In the genomic region with DNA sequence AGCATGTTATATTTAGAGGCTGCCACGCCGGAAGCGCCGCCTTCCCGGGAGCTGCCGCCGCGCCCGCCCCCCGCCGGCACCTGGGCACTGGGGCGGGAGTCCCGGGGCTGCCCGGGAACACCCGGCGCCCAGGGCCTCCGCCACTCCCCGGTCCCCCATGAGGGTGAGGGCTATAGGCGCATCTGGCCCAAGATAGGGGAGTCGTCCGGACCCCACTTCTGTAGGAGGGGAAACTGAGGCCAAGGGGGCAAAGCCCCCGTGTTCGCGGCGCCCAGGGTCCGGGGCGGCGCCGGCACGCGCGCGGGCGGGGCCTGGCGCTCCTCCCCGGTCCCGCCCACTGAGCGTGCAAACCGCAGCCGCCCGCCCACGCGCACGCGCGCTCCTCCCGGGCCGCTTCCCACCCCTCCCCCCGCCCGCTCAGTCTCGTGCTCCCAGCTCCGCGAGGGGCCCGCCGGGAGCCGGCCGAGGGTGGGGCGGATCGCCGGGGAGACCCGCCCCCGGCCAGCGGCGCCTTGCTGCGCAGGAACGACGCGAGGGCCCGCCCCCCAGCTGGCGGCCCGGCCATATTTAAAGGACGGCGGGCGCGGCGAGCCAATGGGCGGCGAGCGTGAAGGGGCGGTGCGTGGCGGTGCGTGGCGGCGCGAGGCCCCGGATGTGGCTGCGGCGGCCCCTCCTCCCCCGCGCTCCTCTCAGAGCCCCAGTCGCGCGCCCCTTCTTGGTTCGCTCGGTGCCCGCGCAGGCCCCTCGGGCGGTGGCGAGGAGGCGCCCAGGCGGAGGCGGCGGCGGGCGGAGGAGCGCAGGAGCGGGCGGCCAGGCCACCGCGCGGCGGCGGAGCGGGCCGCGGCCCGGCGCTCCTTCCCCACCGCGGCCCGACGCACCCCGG, we compare ENCODE assay signal across 1 cellular context.
TF ChIP-seq lines count a peak whose summit lies in the region.

A gene (plus strand): TSS at position 700 of the 883 bp plus-strand sequence. CDS start 192 bp downstream, outside the sequence.

TF ChIP-seq in GM23338, 12 proteins besides CTCF, POLR2A, EP300 and RAD21:
- TF ChIP-seq ZNF331 (CRISPR knock-in tag; IDR thresholded peaks at IDR 0.05; ENCODE audit: low read depth) (no peak), POLR2AphosphoS5 (IDR thresholded peaks at IDR 0.05; ENCODE audit: low read depth) (peak; percentile 53; the same call in 1 of the 2 replicates), CREB1 (CRISPR knock-in tag; IDR thresholded peaks at IDR 0.05; ENCODE audit: low read depth) (peak; percentile 80), EZH2phosphoT487 (IDR thresholded peaks at IDR 0.05; ENCODE audit: unreplicated experiment) (no peak)
- TF ChIP-seq, protein P1, sequence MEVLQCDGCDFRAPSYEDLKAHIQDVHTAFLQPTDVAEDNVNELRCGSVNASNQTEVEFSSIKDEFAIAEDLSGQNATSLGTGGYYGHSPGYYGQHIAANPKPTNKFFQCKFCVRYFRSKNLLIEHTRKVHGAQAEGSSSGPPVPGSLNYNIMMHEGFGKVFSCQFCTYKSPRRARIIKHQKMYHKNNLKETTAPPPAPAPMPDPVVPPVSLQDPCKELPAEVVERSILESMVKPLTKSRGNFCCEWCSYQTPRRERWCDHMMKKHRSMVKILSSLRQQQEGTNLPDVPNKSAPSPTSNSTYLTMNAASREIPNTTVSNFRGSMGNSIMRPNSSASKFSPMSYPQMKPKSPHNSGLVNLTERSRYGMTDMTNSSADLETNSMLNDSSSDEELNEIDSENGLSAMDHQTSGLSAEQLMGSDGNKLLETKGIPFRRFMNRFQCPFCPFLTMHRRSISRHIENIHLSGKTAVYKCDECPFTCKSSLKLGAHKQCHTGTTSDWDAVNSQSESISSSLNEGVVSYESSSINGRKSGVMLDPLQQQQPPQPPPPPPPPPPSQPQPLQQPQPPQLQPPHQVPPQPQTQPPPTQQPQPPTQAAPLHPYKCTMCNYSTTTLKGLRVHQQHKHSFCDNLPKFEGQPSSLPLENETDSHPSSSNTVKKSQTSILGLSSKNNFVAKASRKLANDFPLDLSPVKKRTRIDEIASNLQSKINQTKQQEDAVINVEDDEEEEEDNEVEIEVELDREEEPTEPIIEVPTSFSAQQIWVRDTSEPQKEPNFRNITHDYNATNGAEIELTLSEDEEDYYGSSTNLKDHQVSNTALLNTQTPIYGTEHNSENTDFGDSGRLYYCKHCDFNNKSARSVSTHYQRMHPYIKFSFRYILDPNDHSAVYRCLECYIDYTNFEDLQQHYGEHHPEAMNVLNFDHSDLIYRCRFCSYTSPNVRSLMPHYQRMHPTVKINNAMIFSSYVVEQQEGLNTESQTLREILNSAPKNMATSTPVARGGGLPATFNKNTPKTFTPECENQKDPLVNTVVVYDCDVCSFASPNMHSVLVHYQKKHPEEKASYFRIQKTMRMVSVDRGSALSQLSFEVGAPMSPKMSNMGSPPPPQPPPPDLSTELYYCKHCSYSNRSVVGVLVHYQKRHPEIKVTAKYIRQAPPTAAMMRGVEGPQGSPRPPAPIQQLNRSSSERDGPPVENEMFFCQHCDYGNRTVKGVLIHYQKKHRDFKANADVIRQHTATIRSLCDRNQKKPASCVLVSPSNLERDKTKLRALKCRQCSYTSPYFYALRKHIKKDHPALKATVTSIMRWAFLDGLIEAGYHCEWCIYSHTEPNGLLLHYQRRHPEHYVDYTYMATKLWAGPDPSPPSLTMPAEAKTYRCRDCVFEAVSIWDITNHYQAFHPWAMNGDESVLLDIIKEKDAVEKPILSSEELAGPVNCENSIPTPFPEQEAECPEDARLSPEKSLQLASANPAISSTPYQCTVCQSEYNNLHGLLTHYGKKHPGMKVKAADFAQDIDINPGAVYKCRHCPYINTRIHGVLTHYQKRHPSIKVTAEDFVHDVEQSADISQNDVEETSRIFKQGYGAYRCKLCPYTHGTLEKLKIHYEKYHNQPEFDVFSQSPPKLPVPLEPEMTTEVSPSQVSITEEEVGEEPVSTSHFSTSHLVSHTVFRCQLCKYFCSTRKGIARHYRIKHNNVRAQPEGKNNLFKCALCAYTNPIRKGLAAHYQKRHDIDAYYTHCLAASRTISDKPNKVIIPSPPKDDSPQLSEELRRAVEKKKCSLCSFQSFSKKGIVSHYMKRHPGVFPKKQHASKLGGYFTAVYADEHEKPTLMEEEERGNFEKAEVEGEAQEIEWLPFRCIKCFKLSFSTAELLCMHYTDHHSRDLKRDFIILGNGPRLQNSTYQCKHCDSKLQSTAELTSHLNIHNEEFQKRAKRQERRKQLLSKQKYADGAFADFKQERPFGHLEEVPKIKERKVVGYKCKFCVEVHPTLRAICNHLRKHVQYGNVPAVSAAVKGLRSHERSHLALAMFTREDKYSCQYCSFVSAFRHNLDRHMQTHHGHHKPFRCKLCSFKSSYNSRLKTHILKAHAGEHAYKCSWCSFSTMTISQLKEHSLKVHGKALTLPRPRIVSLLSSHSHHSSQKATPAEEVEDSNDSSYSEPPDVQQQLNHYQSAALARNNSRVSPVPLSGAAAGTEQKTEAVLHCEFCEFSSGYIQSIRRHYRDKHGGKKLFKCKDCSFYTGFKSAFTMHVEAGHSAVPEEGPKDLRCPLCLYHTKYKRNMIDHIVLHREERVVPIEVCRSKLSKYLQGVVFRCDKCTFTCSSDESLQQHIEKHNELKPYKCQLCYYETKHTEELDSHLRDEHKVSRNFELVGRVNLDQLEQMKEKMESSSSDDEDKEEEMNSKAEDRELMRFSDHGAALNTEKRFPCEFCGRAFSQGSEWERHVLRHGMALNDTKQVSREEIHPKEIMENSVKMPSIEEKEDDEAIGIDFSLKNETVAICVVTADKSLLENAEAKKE (CRISPR knock-in tag; IDR thresholded peaks at IDR 0.05) = no peak
TF ChIP-seq in GM23338: peak in this region for 2.
